Comparison of ENCODE assay signal across 1 cellular context in genomic region chr15:39403674-39404117, GRCh38.
TF ChIP-seq lines count a peak whose summit lies in the region.

No MANE protein-coding gene starts in this region.

TF ChIP-seq in HEK293, 187 proteins besides CTCF, POLR2A, EP300 and RAD21 (continued from another document and continues in another):
- no peak for TF ChIP-seq ZBTB1 (tag by site-specific recombination; IDR thresholded peaks at IDR 0.05)
- TF ChIP-seq ZBTB48 (tag by site-specific recombination; IDR thresholded peaks at IDR 0.05) = no peak
- peak; percentile 80; the same call in 1 of the 2 replicates for TF ChIP-seq BCL11B (tag by site-specific recombination; IDR thresholded peaks at IDR 0.05; ENCODE audit: low read depth)
- no peak for TF ChIP-seq ZBTB49 (tag by site-specific recombination; IDR thresholded peaks at IDR 0.05; ENCODE audit: low read depth)
- no peak for TF ChIP-seq ZNF529 (tag by site-specific recombination; IDR thresholded peaks at IDR 0.05; ENCODE audit: insufficient replicate concordance)
- TF ChIP-seq ZNF221 (tag by site-specific recombination; IDR thresholded peaks at IDR 0.05; ENCODE audit: borderline replicate concordance) = no peak
- peak; percentile 81 for TF ChIP-seq BCL6B (tag by site-specific recombination; IDR thresholded peaks at IDR 0.05)
- peak; percentile 51 for TF ChIP-seq ZBTB17 (tag by site-specific recombination; IDR thresholded peaks at IDR 0.05)
- TF ChIP-seq ZNF202 (tag by site-specific recombination; IDR thresholded peaks at IDR 0.05; ENCODE audit: borderline replicate concordance) = no peak
- no peak for TF ChIP-seq ZNF324 (tag by site-specific recombination; IDR thresholded peaks at IDR 0.05)
- TF ChIP-seq ZNF335 (tag by site-specific recombination; conservative IDR thresholded peaks at IDR 0.05) = no peak
- no peak for TF ChIP-seq HOXC10 (CRISPR knock-in tag; IDR thresholded peaks at IDR 0.05)
- TF ChIP-seq PRDM10 (tag by site-specific recombination; IDR thresholded peaks at IDR 0.05) = peak; percentile 79
- no peak for TF ChIP-seq ZNF248 (tag by site-specific recombination; IDR thresholded peaks at IDR 0.05)
- no peak for TF ChIP-seq ZNF16 (tag by site-specific recombination; IDR thresholded peaks at IDR 0.05; ENCODE audit: low read depth)
- TF ChIP-seq ZSCAN30 (tag by site-specific recombination; IDR thresholded peaks at IDR 0.05) = peak; percentile 47; the same call in 1 of the 2 replicates
- no peak for TF ChIP-seq ZNF549 (tag by site-specific recombination; IDR thresholded peaks at IDR 0.05)
- peak; percentile 79 for TF ChIP-seq ZEB2 (tag by site-specific recombination; IDR thresholded peaks at IDR 0.05)
- TF ChIP-seq ZNF830 (tag by site-specific recombination; IDR thresholded peaks at IDR 0.05; ENCODE audit: low read depth) = no peak
- no peak for TF ChIP-seq SCRT2 (tag by site-specific recombination; IDR thresholded peaks at IDR 0.05)
- TF ChIP-seq GLI4 (tag by site-specific recombination; IDR thresholded peaks at IDR 0.05) = no peak
- no peak for TF ChIP-seq ZNF639 (tag by site-specific recombination; IDR thresholded peaks at IDR 0.05)
- TF ChIP-seq GFI1B (tag by site-specific recombination; IDR thresholded peaks at IDR 0.05) = no peak
- peak; percentile 71; the same call in 1 of the 2 replicates for TF ChIP-seq ZNF596 (tag by site-specific recombination; IDR thresholded peaks at IDR 0.05)
- TF ChIP-seq ZSCAN4 (tag by site-specific recombination; IDR thresholded peaks at IDR 0.05) = 0 out of 2 replicates have a peak, but pooled peaks have one; percentile 26
- no peak for TF ChIP-seq PRDM1 (tag by site-specific recombination; IDR thresholded peaks at IDR 0.05)
- TF ChIP-seq ZNF488 (tag by site-specific recombination; IDR thresholded peaks at IDR 0.05) = no peak
- TF ChIP-seq ZNF239 (tag by site-specific recombination; IDR thresholded peaks at IDR 0.05) = no peak
- peak; percentile 98 for TF ChIP-seq FEZF1 (tag by site-specific recombination; IDR thresholded peaks at IDR 0.05)
- TF ChIP-seq ZNF184 (tag by site-specific recombination; IDR thresholded peaks at IDR 0.05) = no peak
- no peak for TF ChIP-seq AEBP2 (tag by site-specific recombination; IDR thresholded peaks at IDR 0.05; ENCODE audit: borderline replicate concordance)
- no peak for TF ChIP-seq REST (tag by site-specific recombination; IDR thresholded peaks at IDR 0.05)
- TF ChIP-seq ZNF2 (tag by site-specific recombination; IDR thresholded peaks at IDR 0.05) = peak; percentile 67; the same call in 1 of the 2 replicates
- TF ChIP-seq ZNF571 (tag by site-specific recombination; IDR thresholded peaks at IDR 0.05) = no peak
- TF ChIP-seq PATZ1 (tag by site-specific recombination; IDR thresholded peaks at IDR 0.05) = peak; percentile 45; the same call in 1 of the 2 replicates
- no peak for TF ChIP-seq ELK4 (IDR thresholded peaks at IDR 0.05; ENCODE audit: borderline replicate concordance, low read depth, low read length)
- no peak for TF ChIP-seq ZBTB21 (tag by site-specific recombination; IDR thresholded peaks at IDR 0.05)
- no peak for TF ChIP-seq MEIS1 (CRISPR knock-in tag; IDR thresholded peaks at IDR 0.05; ENCODE audit: borderline replicate concordance)
- TF ChIP-seq ZNF658 (tag by site-specific recombination; IDR thresholded peaks at IDR 0.05) = no peak
- TF ChIP-seq ZFP3 (tag by site-specific recombination; IDR thresholded peaks at IDR 0.05; ENCODE audit: low read depth) = no peak
- TF ChIP-seq ZNF792 (tag by site-specific recombination; IDR thresholded peaks at IDR 0.05) = no peak
- TF ChIP-seq ZNF555 (tag by site-specific recombination; conservative IDR thresholded peaks at IDR 0.05) = no peak
- TF ChIP-seq KLF7 (tag by site-specific recombination; IDR thresholded peaks at IDR 0.05; ENCODE audit: borderline replicate concordance) = no peak
- TF ChIP-seq TCF7L2 (IDR thresholded peaks at IDR 0.05; ENCODE audit: borderline replicate concordance, low read depth, low read length) = no peak
